Comparison of ENCODE assay signal across 8 cellular contexts in genomic region chr12:121499929-121500793, GRCh38.
DNase-seq lines count a peak whose midpoint lies in the region; ATAC-seq and TF ChIP-seq lines count a peak whose summit lies in the region.

No MANE protein-coding gene starts in this region.

- H3K27me3 Mint-ChIP-seq in activated T-cell treated with anti-CD3 and anti-CD28 coated beads, Interleukin-2, amount 50 U/mL, for 24 hours, result no peaks in the 10 kb centered on the region
- H3K27me3 Mint-ChIP-seq in natural killer cell treated with Interleukin-12 subunit alpha and Interleukin-12 subunit beta and Interleukin-15 and Interleukin-18, amount 100 ng/mL, for 72 hours, result no peaks in the 10 kb centered on the region

- no peak overlapping the region for H3K4me3 ChIP-seq in HUES48 (ENCODE audit: low read depth, low read length)
- no peak overlapping the region for H3K4me3 ChIP-seq in PC-3 (ENCODE audit: low read length)
- H3K4me3 ChIP-seq in esophagus squamous epithelium, result peak overlapping the region in 1 of 4 donors; percentile 36

- H2AFZ ChIP-seq in PC-3 (ENCODE audit: low read length), result no peak overlapping the region

- in situ Hi-C loops in Caki2 (cut with HindIII; ENCODE audit: low pct_unique_long_range_greater_than_20kb, low sequenced_read_pairs), result no loop called here

- CTCF ChIA-PET in PC-3 (lab: Charles Lee), result interaction anchor here (0.5 to 0.6 kb wide), 2 partner anchors 127 to 182 kb away, joined by 4 to 5 read pairs; no protein-coding TSS in a partner anchor

- no peaks in the 10 kb centered on the region for H3K9me3 Mint-ChIP-seq in activated T-cell treated with anti-CD3 and anti-CD28 coated beads, Interleukin-2, amount 50 U/mL, for 24 hours
- H3K9me3 Mint-ChIP-seq in natural killer cell treated with Interleukin-12 subunit alpha and Interleukin-12 subunit beta and Interleukin-15 and Interleukin-18, amount 100 ng/mL, for 72 hours, result no peaks in the 10 kb centered on the region

- peak overlapping the region; percentile 73 for H3K27ac ChIP-seq in HUES48 (ENCODE audit: low read depth, low read length)
- no peak overlapping the region for H3K27ac ChIP-seq in PC-3 (ENCODE audit: low read length)
- peak overlapping the region in 3 of 4 donors; percentile 29 to 66 (median 62) for H3K27ac ChIP-seq in esophagus squamous epithelium

- no peak overlapping the region for H3K4me2 ChIP-seq in PC-3 (ENCODE audit: low read length)

- no peak overlapping the region for H3K4me3 Mint-ChIP-seq in activated T-cell treated with anti-CD3 and anti-CD28 coated beads, Interleukin-2, amount 50 U/mL, for 24 hours
- no peak overlapping the region for H3K4me3 Mint-ChIP-seq in natural killer cell treated with Interleukin-12 subunit alpha and Interleukin-12 subunit beta and Interleukin-15 and Interleukin-18, amount 100 ng/mL, for 72 hours

- no peak for TF ChIP-seq POLR2A in esophagus squamous epithelium (IDR thresholded peaks at IDR 0.05)

- H3K27me3 ChIP-seq in HUES48 (ENCODE audit: control insufficient read depth, insufficient read depth, low read length), result no peaks in the 10 kb centered on the region
- H3K27me3 ChIP-seq in PC-3 (ENCODE audit: low read length), result no peaks in the 10 kb centered on the region
- H3K27me3 ChIP-seq in esophagus squamous epithelium, result no peaks in the 10 kb centered on the region

- peak; percentile 91 for TF ChIP-seq CTCF in PC-3 (conservative IDR thresholded peaks at IDR 0.05; ENCODE audit: low read depth, low read length)
- TF ChIP-seq CTCF in esophagus squamous epithelium (IDR thresholded peaks at IDR 0.05), result peak; percentile 83 to 98 (median 90)

- no TSS peak for BruUV-seq in PC-3 (replicated peaks; lab: Mats Ljungman, UMichigan)

- no peaks in the 10 kb centered on the region for H3K79me2 ChIP-seq in PC-3 (ENCODE audit: low read length)

- no peak overlapping the region for H3K9ac ChIP-seq in HUES48 (ENCODE audit: low read depth, low read length)
- no peak overlapping the region for H3K9ac ChIP-seq in PC-3 (ENCODE audit: low read length)

- H3K9me3 ChIP-seq in HUES48 (ENCODE audit: control insufficient read depth, insufficient read depth, low read length) (no peaks in the 10 kb centered on the region), PC-3 (ENCODE audit: low read length) (no peaks in the 10 kb centered on the region), esophagus squamous epithelium (no peaks in the 10 kb centered on the region)

- H3K9me2 ChIP-seq in PC-3 (replicated peaks; ENCODE audit: low read length), result no peaks in the 10 kb centered on the region

- 43 to 55% methylated on average over 18 to 19 of the region's 21 CpGs for WGBS in esophagus squamous epithelium, 2 donors

- H3K4me1 ChIP-seq in HUES48 (ENCODE audit: control insufficient read depth, insufficient read depth, low read length), result peaks cover 5% of the 10 kb centered on the region; the same call in 1 of the 2 replicates
- H3K4me1 ChIP-seq in PC-3 (ENCODE audit: insufficient read depth, low read length), result no peaks in the 10 kb centered on the region
- peaks cover 0 to 19% (median 0%) of the 10 kb centered on the region in 3 donors for H3K4me1 ChIP-seq in esophagus squamous epithelium

- no peaks in the 10 kb centered on the region for H4K20me1 ChIP-seq in PC-3 (ENCODE audit: low read length)

- H3K36me3 Mint-ChIP-seq in activated T-cell treated with anti-CD3 and anti-CD28 coated beads, Interleukin-2, amount 50 U/mL, for 24 hours (ENCODE audit: low read depth), result peaks cover 8% of the 10 kb centered on the region
- H3K36me3 Mint-ChIP-seq in natural killer cell treated with Interleukin-12 subunit alpha and Interleukin-12 subunit beta and Interleukin-15 and Interleukin-18, amount 100 ng/mL, for 72 hours, result no peaks in the 10 kb centered on the region

- peaks cover 18% of the 10 kb centered on the region for H3K4me1 Mint-ChIP-seq in activated T-cell treated with anti-CD3 and anti-CD28 coated beads, Interleukin-2, amount 50 U/mL, for 24 hours (ENCODE audit: low read depth)
- H3K4me1 Mint-ChIP-seq in natural killer cell treated with Interleukin-12 subunit alpha and Interleukin-12 subunit beta and Interleukin-15 and Interleukin-18, amount 100 ng/mL, for 72 hours (ENCODE audit: low read depth in 2 of 2), result peaks cover 11 to 14% of the 10 kb centered on the region in 2 donors

- H3K27ac Mint-ChIP-seq in activated T-cell treated with anti-CD3 and anti-CD28 coated beads, Interleukin-2, amount 50 U/mL, for 24 hours, result no peak overlapping the region
- no peak overlapping the region for H3K27ac Mint-ChIP-seq in natural killer cell treated with Interleukin-12 subunit alpha and Interleukin-12 subunit beta and Interleukin-15 and Interleukin-18, amount 100 ng/mL, for 72 hours

- ATAC-seq in PC-3 (peak; percentile 96), GM21737 (IDR thresholded peaks at IDR 0.05; ENCODE audit: unreplicated experiment) (no peak)
- peak; percentile 75 to 82 for ATAC-seq in natural killer cell treated with Interleukin-12 subunit alpha and Interleukin-12 subunit beta and Interleukin-15 and Interleukin-18, amount 100 ng/mL, for 72 hours

- no peaks in the 10 kb centered on the region for H3F3A ChIP-seq in PC-3 (ENCODE audit: low read length, unreplicated experiment)

- POLR2A ChIA-PET in PC-3 (lab: Charles Lee; ENCODE audit: unreplicated experiment), result no interaction called here

- intact Hi-C loops in PC-3 (cut with micrococcal nuclease), result loop anchor here (2.0 kb wide), 1 partner anchor 183 kb away; no protein-coding TSS in a partner anchor
- intact Hi-C loops in esophagus squamous epithelium (cut with DNase I), result no loop called here

- H3K36me3 ChIP-seq in HUES48 (ENCODE audit: control insufficient read depth, insufficient read depth, low read length), result peaks cover 58% of the 10 kb centered on the region
- H3K36me3 ChIP-seq in PC-3 (ENCODE audit: low read depth, low read length), result no peaks in the 10 kb centered on the region; the same call in 1 of the 2 replicates
- peaks cover 0 to 11% (median 0%) of the 10 kb centered on the region in 3 donors for H3K36me3 ChIP-seq in esophagus squamous epithelium

- DNase-seq in Caki2 (ENCODE audit: low read depth), result peak; percentile 51
- DNase-seq in PC-3, result peak; percentile 83
- peak; percentile 83 for DNase-seq in activated T-cell treated with anti-CD3 and anti-CD28 coated beads, Interleukin-2, amount 50 U/mL, for 24 hours
- no peak for DNase-seq in esophagus squamous epithelium (lab: John Stamatoyannopoulos, UW)
- DNase-seq in natural killer cell treated with Interleukin-12 subunit alpha and Interleukin-12 subunit beta and Interleukin-15 and Interleukin-18, amount 100 ng/mL, for 72 hours (ENCODE audit: low spot score), result peak; percentile 80
- DNase-seq in stimulated activated CD8-positive, alpha-beta memory T cell treated with anti-CD3 and anti-CD28 coated beads, Interleukin-7, amount 100 ng/mL, for 48 hours (ENCODE audit: extremely low read depth in 1 of 2, low read depth in 1 of 2), result peak; percentile 22 to 26
